26 cellular contexts compared by ENCODE assay signal in genomic region chr9:29965834-29966233, GRCh38.
"Had no signal": no experiment of that assay in that cellular context is flagged by ENCODE, and none has a peak within 500 bp of the region (broad histone marks: within the 10 kb centered on the region; RNA-seq: fewer than 3 reads in every experiment).

No MANE protein-coding gene starts in this region.

- H3K27me3 Mint-ChIP-seq: effector memory CD8-positive, alpha-beta T cell; memory B cell; naive thymus-derived CD4-positive, alpha-beta T cell; stimulated activated naive B cell treated with anti-CD40 and anti-IgM and Interleukin-4, amounts not matched to agents 10 μg/mL and 1 μg/mL and 100 μg/mL, for 72 hours; stimulated activated naive CD8-positive, alpha-beta T cell treated with anti-CD3 and anti-CD28 coated beads, Interleukin-15, Interleukin-2, amounts not matched to agents 100 ng/mL and 50 ng/mL, for 24 hours had no signal

- H3K27me3 ChIP-seq: esophagus squamous epithelium, ovary, transverse colon, vagina had no signal

- H3K9me3 Mint-ChIP-seq: effector memory CD8-positive, alpha-beta T cell; nephron progenitor cell; stimulated activated naive CD8-positive, alpha-beta T cell treated with anti-CD3 and anti-CD28 coated beads, Interleukin-15, Interleukin-2, amounts not matched to agents 100 ng/mL and 50 ng/mL, for 24 hours had no signal

- H3K9me3 ChIP-seq: esophagus squamous epithelium, ovary, psoas muscle, transverse colon, vagina had no signal

- H3K36me3 Mint-ChIP-seq: immature natural killer cell; memory B cell; naive thymus-derived CD4-positive, alpha-beta T cell; stimulated activated naive B cell treated with anti-CD40 and anti-IgM and Interleukin-4, amounts not matched to agents 10 μg/mL and 1 μg/mL and 100 μg/mL, for 72 hours had no signal

- H3K27ac Mint-ChIP-seq: effector memory CD8-positive, alpha-beta T cell; immature natural killer cell; memory B cell; naive thymus-derived CD4-positive, alpha-beta T cell; nephron progenitor cell; stimulated activated naive B cell treated with anti-CD40 and anti-IgM and Interleukin-4, amounts not matched to agents 10 μg/mL and 1 μg/mL and 100 μg/mL, for 72 hours; stimulated activated naive CD8-positive, alpha-beta T cell treated with anti-CD3 and anti-CD28 coated beads, Interleukin-15, Interleukin-2, amounts not matched to agents 100 ng/mL and 50 ng/mL, for 24 hours had no signal

- H3K4me1 Mint-ChIP-seq: immature natural killer cell; memory B cell; naive thymus-derived CD4-positive, alpha-beta T cell; nephron progenitor cell; stimulated activated naive B cell treated with anti-CD40 and anti-IgM and Interleukin-4, amounts not matched to agents 10 μg/mL and 1 μg/mL and 100 μg/mL, for 72 hours had no signal

- ATAC-seq: effector memory CD8-positive, alpha-beta T cell; left ventricle myocardium superior; naive thymus-derived CD4-positive, alpha-beta T cell; psoas muscle; right cardiac atrium; stimulated activated naive B cell treated with anti-CD40 and anti-IgM and Interleukin-4, amounts not matched to agents 10 μg/mL and 1 μg/mL and 100 μg/mL, for 72 hours had no signal

- FAIRE-seq: keratinocyte had no signal

- H3K4me1 ChIP-seq: esophagus squamous epithelium, psoas muscle, transverse colon, vagina had no signal

- H3K27ac ChIP-seq: coronary artery, esophagus squamous epithelium, ovary, psoas muscle, skin epidermis, transverse colon, vagina had no signal

- H3K4me3 Mint-ChIP-seq: effector memory CD8-positive, alpha-beta T cell; immature natural killer cell; memory B cell; naive thymus-derived CD4-positive, alpha-beta T cell; nephron progenitor cell; stimulated activated naive B cell treated with anti-CD40 and anti-IgM and Interleukin-4, amounts not matched to agents 10 μg/mL and 1 μg/mL and 100 μg/mL, for 72 hours; stimulated activated naive CD8-positive, alpha-beta T cell treated with anti-CD3 and anti-CD28 coated beads, Interleukin-15, Interleukin-2, amounts not matched to agents 100 ng/mL and 50 ng/mL, for 24 hours had no signal

- DNase-seq: effector memory CD8-positive, alpha-beta T cell; erythroblast; esophagus squamous epithelium; foreskin melanocyte; hypothalamus; immature natural killer cell; left ventricle myocardium superior; midbrain; naive thymus-derived CD4-positive, alpha-beta T cell; nephron progenitor cell; nucleus accumbens; ovary; posterior cingulate gyrus; psoas muscle; right cardiac atrium; stimulated activated CD4-positive, alpha-beta T cell treated with anti-CD3 and anti-CD28 coated beads, Interleukin-15, amount 100 ng/mL, for 24 hours; stimulated activated CD4-positive, alpha-beta T cell treated with anti-CD3 and anti-CD28 coated beads, Interleukin-2, amount 100 ng/mL, for 48 hours; stimulated activated naive B cell treated with anti-CD40 and anti-IgM and Interleukin-4, amounts not matched to agents 10 μg/mL and 1 μg/mL and 100 μg/mL, for 72 hours; transverse colon had no signal

- H3K4me3 ChIP-seq: coronary artery, esophagus squamous epithelium, lung, ovary, psoas muscle, skin epidermis, transverse colon, vagina had no signal

- H3K36me3 ChIP-seq: esophagus squamous epithelium, ovary, transverse colon, vagina had no signal
